In the genomic region with DNA sequence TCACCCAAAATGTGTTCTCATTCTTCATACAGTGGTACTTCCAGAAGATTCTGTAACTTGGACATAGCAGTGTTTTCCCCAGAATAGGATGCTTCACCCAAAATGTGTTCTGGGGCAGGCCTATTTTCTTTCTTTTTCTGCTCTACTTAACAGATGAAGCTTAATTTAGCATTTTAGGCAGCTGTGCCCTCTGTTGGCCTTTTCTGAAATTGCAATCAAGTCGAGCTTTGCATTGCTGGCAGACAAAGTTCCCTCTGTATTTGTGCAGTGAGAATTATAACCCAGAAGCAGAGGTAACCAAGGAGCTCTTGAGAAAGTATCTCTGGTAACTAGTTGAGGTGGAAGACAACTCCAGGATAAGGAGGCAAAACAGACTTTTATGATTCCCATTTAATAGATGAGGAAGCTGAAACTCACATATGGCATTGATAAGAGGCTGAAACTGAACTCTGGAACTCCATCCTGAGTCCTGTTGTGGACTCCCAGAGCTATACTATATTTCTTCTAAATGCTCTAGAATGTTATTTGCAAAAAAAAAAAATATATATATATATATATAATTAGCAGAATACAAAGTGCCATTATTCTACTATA, we compare ENCODE assay signal across 8 cellular contexts. TPM values are rescaled to one million over a fixed set of nuclear protein-coding genes. Genes with fewer than 3 reads are reported as not detected.
A peak's percentile ranks its signal among the peaks of the same experiment; 100 is the strongest.
DNase-seq lines count a peak whose midpoint lies in the region; ATAC-seq and TF ChIP-seq lines count a peak whose summit lies in the region.

No MANE protein-coding gene starts in this region.

- CTCF ChIA-PET in activated B cell treated with CpG ODN at 0.5 μM for 24 hours (lab: Charles Lee), result interaction anchor here (0.8 to 1.3 kb wide), 10 partner anchors 9 to 602 kb away, joined by 3 to 7 read pairs (median 3); no protein-coding TSS in a partner anchor

- H3K9me3 Mint-ChIP-seq in activated B cell treated with CpG ODN at 0.5 μM for 24 hours (no peaks in the 10 kb centered on the region), progenitor cell of endocrine pancreas (ENCODE audit: low read depth) (no peaks in the 10 kb centered on the region)

- H3K4me3 ChIP-seq in fibroblast of pulmonary artery (replicated peaks; ENCODE audit: low read depth, low read length), result no peak overlapping the region

- intact Hi-C loops in activated B cell treated with CpG ODN at 0.5 μM for 24 hours (cut with micrococcal nuclease), result no loop called here

- DNase-seq in DMS53 (lab: John Stamatoyannopoulos, UW), result peak; percentile 74
- DNase-seq in NCI-H1930 (lab: John Stamatoyannopoulos, UW), result peak; percentile 14 to 24
- no peak for DNase-seq in activated B cell treated with CpG ODN at 0.5 μM for 24 hours
- peak; percentile 63 for DNase-seq in fibroblast of pulmonary artery (ENCODE audit: low read depth)
- peak; percentile 29 for DNase-seq in progenitor cell of endocrine pancreas (ENCODE audit: low spot score, unreplicated experiment)

- H3K27me3 Mint-ChIP-seq in activated B cell treated with CpG ODN at 0.5 μM for 24 hours, result no peaks in the 10 kb centered on the region
- no peaks in the 10 kb centered on the region for H3K27me3 Mint-ChIP-seq in progenitor cell of endocrine pancreas

- H3K4me3 Mint-ChIP-seq in activated B cell treated with CpG ODN at 0.5 μM for 24 hours (no peak overlapping the region), progenitor cell of endocrine pancreas (ENCODE audit: low read depth) (no peak overlapping the region)

- peak; percentile 64 for ATAC-seq in GM21786 (IDR thresholded peaks at IDR 0.05; ENCODE audit: unreplicated experiment)
- ATAC-seq in activated B cell treated with CpG ODN at 0.5 μM for 24 hours (ENCODE audit: low read depth), result no peak
- ATAC-seq in GM21367 (IDR thresholded peaks at IDR 0.05; ENCODE audit: unreplicated experiment), result no peak
- no peak for ATAC-seq in GM18858 (IDR thresholded peaks at IDR 0.05; ENCODE audit: unreplicated experiment)

- H3K4me1 Mint-ChIP-seq in activated B cell treated with CpG ODN at 0.5 μM for 24 hours, result no peaks in the 10 kb centered on the region
- H3K4me1 Mint-ChIP-seq in progenitor cell of endocrine pancreas (ENCODE audit: low read depth), result no peaks in the 10 kb centered on the region

- peaks cover 8% of the 10 kb centered on the region for H3K36me3 Mint-ChIP-seq in activated B cell treated with CpG ODN at 0.5 μM for 24 hours (ENCODE audit: low read depth)
- peaks cover 28% of the 10 kb centered on the region for H3K36me3 Mint-ChIP-seq in progenitor cell of endocrine pancreas (ENCODE audit: insufficient read depth)

- POLR2A ChIA-PET in activated B cell treated with CpG ODN at 0.5 μM for 24 hours (lab: Charles Lee), result no interaction called here

- TF ChIP-seq CTCF in activated B cell treated with CpG ODN at 0.5 μM for 24 hours (IDR thresholded peaks at IDR 0.05) (peak; percentile 57), fibroblast of pulmonary artery (IDR thresholded peaks at IDR 0.05; ENCODE audit: low read length, missing control alignments) (peak; percentile 78), progenitor cell of endocrine pancreas (IDR thresholded peaks at IDR 0.05; ENCODE audit: unreplicated experiment) (peak; percentile 65)

- no peak overlapping the region for H3K27ac Mint-ChIP-seq in activated B cell treated with CpG ODN at 0.5 μM for 24 hours
- H3K27ac Mint-ChIP-seq in progenitor cell of endocrine pancreas, result no peak overlapping the region

RNA-seq across cellular contexts. Expression of a gene that starts 50.3 kb away (rescaled TPM):
- total RNA-seq in activated B cell treated with CpG ODN at 0.5 μM for 24 hours (0.05 and 0.09 TPM in 2 replicates), progenitor cell of endocrine pancreas (2.7 and 3.4 TPM in 2 replicates)
